1 cellular context compared by ENCODE assay signal in genomic region chr14:61625171-61625570, GRCh38.
TF ChIP-seq lines count a peak whose summit lies in the region.

No MANE protein-coding gene starts in this region.

TF ChIP-seq in WTC11, 78 proteins besides CTCF, POLR2A, EP300 and RAD21 (continued from another document):
- TF ChIP-seq, protein P1, sequence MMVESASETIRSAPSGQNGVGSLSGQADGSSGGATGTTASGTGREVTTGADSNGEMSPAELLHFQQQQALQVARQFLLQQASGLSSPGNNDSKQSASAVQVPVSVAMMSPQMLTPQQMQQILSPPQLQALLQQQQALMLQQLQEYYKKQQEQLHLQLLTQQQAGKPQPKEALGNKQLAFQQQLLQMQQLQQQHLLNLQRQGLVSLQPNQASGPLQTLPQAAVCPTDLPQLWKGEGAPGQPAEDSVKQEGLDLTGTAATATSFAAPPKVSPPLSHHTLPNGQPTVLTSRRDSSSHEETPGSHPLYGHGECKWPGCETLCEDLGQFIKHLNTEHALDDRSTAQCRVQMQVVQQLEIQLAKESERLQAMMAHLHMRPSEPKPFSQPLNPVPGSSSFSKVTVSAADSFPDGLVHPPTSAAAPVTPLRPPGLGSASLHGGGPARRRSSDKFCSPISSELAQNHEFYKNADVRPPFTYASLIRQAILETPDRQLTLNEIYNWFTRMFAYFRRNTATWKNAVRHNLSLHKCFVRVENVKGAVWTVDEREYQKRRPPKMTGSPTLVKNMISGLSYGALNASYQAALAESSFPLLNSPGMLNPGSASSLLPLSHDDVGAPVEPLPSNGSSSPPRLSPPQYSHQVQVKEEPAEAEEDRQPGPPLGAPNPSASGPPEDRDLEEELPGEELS (CRISPR knock-in tag; IDR thresholded peaks at IDR 0.05): no peak
- TF ChIP-seq MYBL2 (CRISPR knock-in tag; IDR thresholded peaks at IDR 0.05) (no peak), JUN (CRISPR knock-in tag; IDR thresholded peaks at IDR 0.05) (no peak), E2F4 (CRISPR knock-in tag; IDR thresholded peaks at IDR 0.05; ENCODE audit: borderline replicate concordance, low read depth) (no peak), OVOL2 (CRISPR knock-in tag; IDR thresholded peaks at IDR 0.05; ENCODE audit: borderline replicate concordance) (no peak), TP53 (CRISPR knock-in tag; IDR thresholded peaks at IDR 0.05) (no peak), EMX1 (CRISPR knock-in tag; IDR thresholded peaks at IDR 0.05) (no peak), TEAD4 (CRISPR knock-in tag; IDR thresholded peaks at IDR 0.05) (no peak), ZNF416 (CRISPR knock-in tag; IDR thresholded peaks at IDR 0.05) (no peak), ZNF263 (CRISPR knock-in tag; IDR thresholded peaks at IDR 0.05; ENCODE audit: low read depth) (no peak), ATF6 (CRISPR knock-in tag; IDR thresholded peaks at IDR 0.05) (no peak), AFF4 (CRISPR knock-in tag; IDR thresholded peaks at IDR 0.05; ENCODE audit: borderline replicate concordance) (no peak), NR1H2 (CRISPR knock-in tag; IDR thresholded peaks at IDR 0.05) (no peak)
- TF ChIP-seq, protein P2, sequence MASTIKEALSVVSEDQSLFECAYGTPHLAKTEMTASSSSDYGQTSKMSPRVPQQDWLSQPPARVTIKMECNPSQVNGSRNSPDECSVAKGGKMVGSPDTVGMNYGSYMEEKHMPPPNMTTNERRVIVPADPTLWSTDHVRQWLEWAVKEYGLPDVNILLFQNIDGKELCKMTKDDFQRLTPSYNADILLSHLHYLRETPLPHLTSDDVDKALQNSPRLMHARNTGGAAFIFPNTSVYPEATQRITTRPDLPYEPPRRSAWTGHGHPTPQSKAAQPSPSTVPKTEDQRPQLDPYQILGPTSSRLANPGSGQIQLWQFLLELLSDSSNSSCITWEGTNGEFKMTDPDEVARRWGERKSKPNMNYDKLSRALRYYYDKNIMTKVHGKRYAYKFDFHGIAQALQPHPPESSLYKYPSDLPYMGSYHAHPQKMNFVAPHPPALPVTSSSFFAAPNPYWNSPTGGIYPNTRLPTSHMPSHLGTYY (CRISPR knock-in tag; IDR thresholded peaks at IDR 0.05): no peak
- TF ChIP-seq, protein P3, sequence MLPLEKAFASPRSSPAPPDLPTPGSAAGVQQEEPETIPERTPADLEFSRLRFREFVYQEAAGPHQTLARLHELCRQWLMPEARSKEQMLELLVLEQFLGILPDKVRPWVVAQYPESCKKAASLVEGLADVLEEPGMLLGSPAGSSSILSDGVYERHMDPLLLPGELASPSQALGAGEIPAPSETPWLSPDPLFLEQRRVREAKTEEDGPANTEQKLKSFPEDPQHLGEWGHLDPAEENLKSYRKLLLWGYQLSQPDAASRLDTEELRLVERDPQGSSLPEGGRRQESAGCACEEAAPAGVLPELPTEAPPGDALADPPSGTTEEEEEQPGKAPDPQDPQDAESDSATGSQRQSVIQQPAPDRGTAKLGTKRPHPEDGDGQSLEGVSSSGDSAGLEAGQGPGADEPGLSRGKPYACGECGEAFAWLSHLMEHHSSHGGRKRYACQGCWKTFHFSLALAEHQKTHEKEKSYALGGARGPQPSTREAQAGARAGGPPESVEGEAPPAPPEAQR (CRISPR knock-in tag; IDR thresholded peaks at IDR 0.05): no peak
